28 cellular contexts compared by ENCODE assay signal in the genomic region with DNA sequence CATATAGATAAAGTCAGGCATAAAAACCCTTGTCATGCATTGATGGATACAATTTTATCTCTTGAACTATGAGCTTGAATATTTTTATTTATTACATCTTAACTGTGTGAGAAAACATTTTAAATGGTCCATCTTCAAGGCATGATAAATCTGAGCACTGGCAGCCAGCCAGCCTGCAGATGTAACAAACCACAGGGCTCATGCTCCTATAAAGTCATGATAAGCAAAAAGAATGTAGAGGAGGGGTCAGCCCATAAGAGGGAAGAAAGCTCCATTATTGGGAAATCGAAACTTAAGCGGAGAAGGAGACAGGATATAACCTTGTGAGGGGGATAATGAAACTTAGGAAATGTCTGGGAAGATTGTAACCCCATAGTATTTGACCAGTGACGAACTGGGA.
"Had no signal": no experiment of that assay in that cellular context is flagged by ENCODE, and none has a peak within 500 bp of the region (broad histone marks: within the 10 kb centered on the region; RNA-seq: fewer than 3 reads in every experiment).

No MANE protein-coding gene starts in this region.

- H3K27me3 ChIP-seq: adrenal gland, ascending aorta, dorsolateral prefrontal cortex, hepatocyte, left lung, neural progenitor cell, tibial nerve had no signal

- H3K4me3 ChIP-seq: adrenal gland, ascending aorta, dorsolateral prefrontal cortex, hepatocyte, left lung, lung, neural progenitor cell, tibial nerve had no signal

- H3K4me1 ChIP-seq: adrenal gland, ascending aorta, left lung, neural progenitor cell, tibial nerve had no signal

- H3K4me1 Mint-ChIP-seq: activated B cell treated with CpG ODN at 0.5 μM for 24 hours; activated CD4-positive, alpha-beta T cell treated with anti-CD3 and anti-CD28 coated beads for 36 hours; immature natural killer cell; naive thymus-derived CD4-positive, alpha-beta T cell; neural progenitor cell; stimulated activated naive CD8-positive, alpha-beta T cell treated with anti-CD3 and anti-CD28 coated beads, Interleukin-15, amount 100 ng/mL, for 72 hours had no signal

- H3K9me3 ChIP-seq: adrenal gland, ascending aorta, tibial nerve had no signal

- H3K36me3 ChIP-seq: adrenal gland, ascending aorta, left lung, neural progenitor cell, tibial nerve had no signal

- H3K36me3 Mint-ChIP-seq: activated naive CD8-positive, alpha-beta T cell; immature natural killer cell; neural progenitor cell had no signal

- H3K9me3 Mint-ChIP-seq: neural progenitor cell had no signal

- H3K27me3 Mint-ChIP-seq: activated B cell treated with CpG ODN at 0.5 μM for 24 hours; activated CD4-positive, alpha-beta T cell treated with anti-CD3 and anti-CD28 coated beads for 36 hours; activated naive CD8-positive, alpha-beta T cell; effector memory CD8-positive, alpha-beta T cell; naive thymus-derived CD4-positive, alpha-beta T cell; stimulated activated naive CD8-positive, alpha-beta T cell treated with anti-CD3 and anti-CD28 coated beads, Interleukin-15, amount 100 ng/mL, for 72 hours had no signal

- FAIRE-seq: colon, endothelial cell of umbilical vein, frontal cortex had no signal

- DNase-seq: activated B cell treated with CpG ODN at 0.5 μM for 24 hours; activated CD4-positive, alpha-beta T cell treated with anti-CD3 and anti-CD28 coated beads for 36 hours; activated CD4-positive, alpha-beta T cell treated with anti-CD3 and anti-CD28 coated beads, Interleukin-2, amount 50 U/mL, for 48 hours; activated CD8-positive, alpha-beta memory T cell treated with anti-CD3 and anti-CD28 coated beads, Interleukin-2, amount 50 U/mL, for 48 hours; activated naive CD4-positive, alpha-beta T cell; activated T-cell treated with anti-CD3 and anti-CD28 coated beads, Interleukin-2, amount 50 U/mL, for 4 hours; adrenal gland; central memory CD4-positive, alpha-beta T cell; dorsolateral prefrontal cortex; effector memory CD8-positive, alpha-beta T cell; glutamatergic neuron; immature natural killer cell; left lung; naive thymus-derived CD4-positive, alpha-beta T cell; stimulated activated CD4-positive, alpha-beta T cell treated with anti-CD3 and anti-CD28 coated beads, Interleukin-12 subunit alpha, Interleukin-12 subunit beta, amount 100 ng/mL, for 4 hours; stimulated activated CD4-positive, alpha-beta T cell treated with anti-CD3 and anti-CD28 coated beads, Interleukin-4, amount 100 ng/mL, for 4 hours; stimulated activated naive CD8-positive, alpha-beta T cell treated with anti-CD3 and anti-CD28 coated beads, Interleukin-15, amount 100 ng/mL, for 72 hours had no signal

- H3K9ac ChIP-seq: neural progenitor cell had no signal

- H3K4me3 Mint-ChIP-seq: activated B cell treated with CpG ODN at 0.5 μM for 24 hours; activated CD4-positive, alpha-beta T cell treated with anti-CD3 and anti-CD28 coated beads for 36 hours; activated naive CD8-positive, alpha-beta T cell; activated T-cell treated with anti-CD3 and anti-CD28 coated beads, Interleukin-2, amount 50 U/mL, for 4 hours; effector memory CD8-positive, alpha-beta T cell; immature natural killer cell; naive thymus-derived CD4-positive, alpha-beta T cell; neural progenitor cell; stimulated activated naive CD8-positive, alpha-beta T cell treated with anti-CD3 and anti-CD28 coated beads, Interleukin-15, amount 100 ng/mL, for 72 hours had no signal

- H3K27ac Mint-ChIP-seq: activated B cell treated with CpG ODN at 0.5 μM for 24 hours; activated CD4-positive, alpha-beta T cell treated with anti-CD3 and anti-CD28 coated beads for 36 hours; activated naive CD8-positive, alpha-beta T cell; activated T-helper 2 cell treated with anti-CD3 and anti-CD28 coated beads, Interferon-gamma antibody, Interleukin-2, Interleukin-4, amounts not matched to agents 10 μg/mL and 5 μg/mL and 100 μg/mL, durations not matched to agents 14 hours and 24 hours and 36 hours; effector memory CD8-positive, alpha-beta T cell; immature natural killer cell; naive thymus-derived CD4-positive, alpha-beta T cell; neural progenitor cell; stimulated activated naive CD8-positive, alpha-beta T cell treated with anti-CD3 and anti-CD28 coated beads, Interleukin-15, amount 100 ng/mL, for 72 hours had no signal

- H2AFZ ChIP-seq: hepatocyte, neural progenitor cell had no signal

- ATAC-seq: activated CD4-positive, alpha-beta T cell treated with anti-CD3 and anti-CD28 coated beads for 36 hours; activated T-cell treated with anti-CD3 and anti-CD28 coated beads, Interleukin-2, amount 50 U/mL, for 4 hours; effector memory CD8-positive, alpha-beta T cell; esophagus mucosa; left lung; naive thymus-derived CD4-positive, alpha-beta T cell; stimulated activated naive CD8-positive, alpha-beta T cell treated with anti-CD3 and anti-CD28 coated beads, Interleukin-15, amount 100 ng/mL, for 72 hours had no signal

- H3K4me2 ChIP-seq: hepatocyte, neural progenitor cell had no signal

- H3K27ac ChIP-seq: adrenal gland, ascending aorta, dorsolateral prefrontal cortex, hepatocyte, left lung, neural progenitor cell, tibial nerve had no signal

- H3K79me2 ChIP-seq: hepatocyte had no signal
